ENCODE assay signal across 12 cellular contexts in genomic region chrX:45623266-45623665, GRCh38.
DNase-seq lines count a peak whose midpoint lies in the region; ATAC-seq, FAIRE-seq and TF ChIP-seq lines count a peak whose summit lies in the region.
"Had no signal": no experiment of that assay in that cellular context is flagged by ENCODE, and none has a peak within 500 bp of the region (broad histone marks: within the 10 kb centered on the region; RNA-seq: fewer than 3 reads in every experiment).

No MANE protein-coding gene starts in this region.

- TF ChIP-seq CTCF in natural killer cell (IDR thresholded peaks at IDR 0.05) = no peak
- no peak for TF ChIP-seq CTCF in kidney (IDR thresholded peaks at IDR 0.05; ENCODE audit: borderline replicate concordance, extremely low read depth, insufficient read depth)

- H3K36me3 ChIP-seq in kidney (ENCODE audit: control insufficient read depth in 1 of 2, insufficient read depth in 2 of 2, low read length in 2 of 2) = no peaks in the 10 kb centered on the region
- H3K36me3 ChIP-seq: lower lobe of right lung, transverse colon had no signal

- no peaks in the 10 kb centered on the region for H3K9me3 ChIP-seq in kidney (ENCODE audit: control insufficient read depth in 1 of 2, low read length in 2 of 2)
- H3K9me3 ChIP-seq: lower lobe of right lung, transverse colon had no signal

- H3K27me3 Mint-ChIP-seq in natural killer cell treated with Interleukin-12 subunit alpha and Interleukin-12 subunit beta and Interleukin-15 and Interleukin-18, amount 100 ng/mL, for 72 hours = peaks cover 0 to 13% of the 10 kb centered on the region in 2 donors
- peaks cover 0 to 18% of the 10 kb centered on the region in 2 donors for H3K27me3 Mint-ChIP-seq in natural killer cell (ENCODE audit: low read depth in 2 of 2)
- no peaks in the 10 kb centered on the region for H3K27me3 Mint-ChIP-seq in activated CD4-positive, alpha-beta memory T cell treated with anti-CD3 and anti-CD28 coated beads for 36 hours

- H3K27ac Mint-ChIP-seq in natural killer cell treated with Interleukin-12 subunit alpha and Interleukin-12 subunit beta and Interleukin-15 and Interleukin-18, amount 100 ng/mL, for 72 hours = peak overlapping the region; percentile 77 to 78
- no peak overlapping the region for H3K27ac Mint-ChIP-seq in natural killer cell
- H3K27ac Mint-ChIP-seq in activated CD4-positive, alpha-beta memory T cell treated with anti-CD3 and anti-CD28 coated beads for 36 hours = no peak overlapping the region

- POLR2A ChIA-PET in activated CD4-positive, alpha-beta memory T cell treated with anti-CD3 and anti-CD28 coated beads for 36 hours (lab: Charles Lee) = no interaction called here

- FAIRE-seq in kidney (lab: Jason Lieb, UNC) = no peak

- ATAC-seq in natural killer cell treated with Interleukin-12 subunit alpha and Interleukin-12 subunit beta and Interleukin-15 and Interleukin-18, amount 100 ng/mL, for 72 hours = no peak
- no peak for ATAC-seq in natural killer cell
- no peak for ATAC-seq in HG03045 (IDR thresholded peaks at IDR 0.05; ENCODE audit: unreplicated experiment)
- no peak for ATAC-seq in GM18519 (IDR thresholded peaks at IDR 0.05; ENCODE audit: low FRiP score, unreplicated experiment)
- ATAC-seq in esophagus mucosa = no peak

- peaks cover 7% of the 10 kb centered on the region for H3K9me3 Mint-ChIP-seq in natural killer cell treated with Interleukin-12 subunit alpha and Interleukin-12 subunit beta and Interleukin-15 and Interleukin-18, amount 100 ng/mL, for 72 hours
- no peaks in the 10 kb centered on the region for H3K9me3 Mint-ChIP-seq in natural killer cell
- H3K9me3 Mint-ChIP-seq in activated CD4-positive, alpha-beta memory T cell treated with anti-CD3 and anti-CD28 coated beads for 36 hours = peaks cover 8% of the 10 kb centered on the region

- peaks cover 0 to 3% of the 10 kb centered on the region in 2 donors for H3K4me1 ChIP-seq in kidney (ENCODE audit: control insufficient read depth in 1 of 2, insufficient read depth in 1 of 2, low read depth in 1 of 2, low read length in 2 of 2)
- H3K4me1 ChIP-seq: lower lobe of right lung, transverse colon had no signal

- intact Hi-C loops in natural killer cell (cut with micrococcal nuclease) = no loop called here
- intact Hi-C loops in kidney (cut with DNase I) = no loop called here
- intact Hi-C loops in activated CD4-positive, alpha-beta memory T cell treated with anti-CD3 and anti-CD28 coated beads for 36 hours (cut with micrococcal nuclease) = loop anchor here (2.0 to 5.0 kb wide), 4 partner anchors 106 to 699 kb away; no protein-coding TSS in a partner anchor

- H3K36me3 Mint-ChIP-seq in natural killer cell treated with Interleukin-12 subunit alpha and Interleukin-12 subunit beta and Interleukin-15 and Interleukin-18, amount 100 ng/mL, for 72 hours = peaks cover 19% of the 10 kb centered on the region
- no peaks in the 10 kb centered on the region for H3K36me3 Mint-ChIP-seq in natural killer cell
- H3K36me3 Mint-ChIP-seq in activated CD4-positive, alpha-beta memory T cell treated with anti-CD3 and anti-CD28 coated beads for 36 hours = peaks cover 2% of the 10 kb centered on the region

- H3K4me3 ChIP-seq in kidney (ENCODE audit: low read length in 2 of 2) = no peak overlapping the region
- H3K4me3 ChIP-seq: lower lobe of right lung, transverse colon had no signal

- peaks cover 20 to 23% of the 10 kb centered on the region in 2 donors for H3K4me1 Mint-ChIP-seq in natural killer cell treated with Interleukin-12 subunit alpha and Interleukin-12 subunit beta and Interleukin-15 and Interleukin-18, amount 100 ng/mL, for 72 hours (ENCODE audit: low read depth in 2 of 2)
- H3K4me1 Mint-ChIP-seq in natural killer cell = peaks cover 0 to 4% of the 10 kb centered on the region in 2 donors
- H3K4me1 Mint-ChIP-seq in activated CD4-positive, alpha-beta memory T cell treated with anti-CD3 and anti-CD28 coated beads for 36 hours (ENCODE audit: low read depth) = peaks cover 23% of the 10 kb centered on the region

- H3K27ac ChIP-seq in kidney (ENCODE audit: low read depth in 2 of 2, low read length in 2 of 2) = peak overlapping the region; percentile 39 to 65
- H3K27ac ChIP-seq: lower lobe of right lung had no signal

- no peak overlapping the region for H3K9ac ChIP-seq in kidney (ENCODE audit: low read length in 2 of 2)

- no peak for DNase-seq in natural killer cell treated with Interleukin-12 subunit alpha and Interleukin-12 subunit beta and Interleukin-15 and Interleukin-18, amount 100 ng/mL, for 72 hours (ENCODE audit: low spot score)
- no peak for DNase-seq in natural killer cell
- DNase-seq in brain pericyte (ENCODE audit: low read depth, low spot score) = peak; percentile 24
- DNase-seq in kidney = no peak
- no peak for DNase-seq in activated CD4-positive, alpha-beta memory T cell treated with anti-CD3 and anti-CD28 coated beads for 36 hours
- DNase-seq: lower lobe of right lung, NCI-H2107, SW 1271, transverse colon had no signal

- CTCF ChIA-PET in activated CD4-positive, alpha-beta memory T cell treated with anti-CD3 and anti-CD28 coated beads for 36 hours (lab: Charles Lee) = no interaction called here

- H3K4me3 Mint-ChIP-seq in natural killer cell treated with Interleukin-12 subunit alpha and Interleukin-12 subunit beta and Interleukin-15 and Interleukin-18, amount 100 ng/mL, for 72 hours = peak overlapping the region; percentile 43
- H3K4me3 Mint-ChIP-seq in natural killer cell = no peak overlapping the region
- H3K4me3 Mint-ChIP-seq in activated CD4-positive, alpha-beta memory T cell treated with anti-CD3 and anti-CD28 coated beads for 36 hours = no peak overlapping the region

Comparison
In these comparisons a context has a peak if more than half of its experiments do, and no peak if none do; other contexts are left out.
1. H3K27ac Mint-ChIP-seq: peak in natural killer cell treated with Interleukin-12 subunit alpha and Interleukin-12 subunit beta and Interleukin-15 and Interleukin-18, amount 100 ng/mL, for 72 hours (2 of 2); none in natural killer cell (0 of 2) and activated CD4-positive, alpha-beta memory T cell treated with anti-CD3 and anti-CD28 coated beads for 36 hours (single experiment).